ENCODE assay signal across 23 cellular contexts in the genomic region with DNA sequence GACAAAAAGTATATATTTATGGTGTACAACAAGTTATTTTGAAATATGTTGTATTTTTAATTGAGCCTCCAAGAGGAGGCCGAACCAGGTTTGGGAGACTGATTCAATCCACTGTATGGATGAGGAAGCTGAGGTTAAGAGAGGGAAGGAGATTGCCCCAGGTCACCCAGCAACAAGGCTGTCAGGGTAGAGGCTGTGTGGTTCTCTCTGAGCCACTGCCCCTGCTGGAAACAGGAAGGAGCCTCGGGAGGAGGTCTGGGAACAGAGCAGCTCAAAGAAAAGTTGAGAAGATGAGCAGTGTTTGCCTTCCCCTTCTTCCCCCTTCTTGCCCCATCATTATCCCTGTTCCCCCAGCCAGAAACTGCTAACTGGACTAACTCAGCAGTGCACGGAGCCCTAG. TPM values are rescaled to one million over a fixed set of nuclear protein-coding genes. Genes with fewer than 3 reads are reported as not detected.
A peak's percentile ranks its signal among the peaks of the same experiment; 100 is the strongest.
DNase-seq lines count a peak whose midpoint lies in the region; ATAC-seq and TF ChIP-seq lines count a peak whose summit lies in the region.
"Had no signal": no experiment of that assay in that cellular context is flagged by ENCODE, and none has a peak within 500 bp of the region (broad histone marks: within the 10 kb centered on the region; RNA-seq: fewer than 3 reads in every experiment).

No MANE protein-coding gene starts in this region.

- ATAC-seq in foreskin keratinocyte (no peak), GM21390 (IDR thresholded peaks at IDR 0.05; ENCODE audit: unreplicated experiment) (no peak)
- ATAC-seq: CD8-positive, alpha-beta T cell; K562; stimulated activated naive CD8-positive, alpha-beta T cell treated with anti-CD3 and anti-CD28 coated beads, Interleukin-15, Interleukin-2, amounts not matched to agents 100 U/mL and 50 U/mL, for 24 hours; T-cell had no signal

- POLR2A ChIA-PET in RWPE1 (lab: Yijun Ruan, JAX; ENCODE audit: low non-redundant PET): no interaction called here

- H3K4me3 Mint-ChIP-seq in nephron: no peak overlapping the region
- H3K4me3 Mint-ChIP-seq: activated CD4-positive, alpha-beta T cell treated with anti-CD3 and anti-CD28 coated beads, Interleukin-2, amount 10 ng/mL, durations not matched to agents 24 days and 14 days; brain; CD8-positive, alpha-beta T cell; T-cell had no signal

- H3K27me3 Mint-ChIP-seq in nephron (ENCODE audit: low read depth): peaks cover 6% of the 10 kb centered on the region
- H3K27me3 Mint-ChIP-seq: T-cell had no signal

- H3K9me3 Mint-ChIP-seq in nephron: no peaks in the 10 kb centered on the region
- H3K9me3 Mint-ChIP-seq: activated CD4-positive, alpha-beta T cell treated with anti-CD3 and anti-CD28 coated beads, Interleukin-2, amount 10 ng/mL, durations not matched to agents 24 days and 14 days; CD8-positive, alpha-beta T cell; T-cell had no signal

- H3K4me3 ChIP-seq in HL-60 (replicated peaks; ENCODE audit: insufficient read depth, low read length): no peak overlapping the region
- H3K4me3 ChIP-seq: heart right ventricle, K562, skin epidermis, thyroid gland had no signal

- peaks cover 51% of the 10 kb centered on the region for H3K4me1 Mint-ChIP-seq in nephron
- H3K4me1 Mint-ChIP-seq: activated CD4-positive, alpha-beta T cell treated with anti-CD3 and anti-CD28 coated beads, Interleukin-2, amount 10 ng/mL, durations not matched to agents 24 days and 14 days; T-cell had no signal

- no peak for TF ChIP-seq CTCF in HL-60 (IDR thresholded peaks at IDR 0.05; ENCODE audit: insufficient read depth, low read length)
- no peak for TF ChIP-seq CTCF in RWPE1 (conservative IDR thresholded peaks at IDR 0.05; ENCODE audit: low read depth)
- peak; percentile 1 for TF ChIP-seq CTCF in foreskin keratinocyte (conservative IDR thresholded peaks at IDR 0.05)
- TF ChIP-seq CTCF in nephron (IDR thresholded peaks at IDR 0.05; ENCODE audit: unreplicated experiment in 3 of 3): no peak

- H3K27ac ChIP-seq in HL-60 (replicated peaks) (no peak overlapping the region), RWPE1 (peak overlapping the region; percentile 49; the same call in 1 of the 2 replicates), foreskin keratinocyte (no peak overlapping the region)
- H3K27ac ChIP-seq: thyroid gland had no signal

- peak overlapping the region in 2 of 3 experiments; percentile 84 to 93 for H3K27ac Mint-ChIP-seq in nephron
- H3K27ac Mint-ChIP-seq: activated CD4-positive, alpha-beta T cell treated with anti-CD3 and anti-CD28 coated beads, Interleukin-2, amount 10 ng/mL, durations not matched to agents 24 days and 14 days; CD8-positive, alpha-beta T cell; progenitor cell of endocrine pancreas; T-cell had no signal

- H3K4me1 ChIP-seq in foreskin keratinocyte: peaks cover 12% of the 10 kb centered on the region
- H3K4me1 ChIP-seq: thyroid gland had no signal

- CTCF ChIA-PET in RWPE1 (lab: Yijun Ruan, JAX): interaction anchor here (1.0 kb wide), 1 partner anchor 55 kb away, joined by 3 read pairs; no protein-coding TSS in a partner anchor

- no peaks in the 10 kb centered on the region for H3K36me3 Mint-ChIP-seq in nephron (ENCODE audit: low read depth)
- H3K36me3 Mint-ChIP-seq: brain; CD8-positive, alpha-beta T cell; T-cell had no signal

- DNase-seq in HL-60 (ENCODE audit: low read depth in 1 of 2, low spot score in 1 of 2): peak; percentile 12 to 59
- DNase-seq in RWPE1 (ENCODE audit: low spot score): no peak
- DNase-seq in foreskin keratinocyte: no peak
- no peak for DNase-seq in activated CD4-positive, alpha-beta T cell treated with anti-CD3 and anti-CD28 coated beads for 1 hour
- DNase-seq in NCI-H2227 (lab: John Stamatoyannopoulos, UW; ENCODE audit: unreplicated experiment): no peak
- DNase-seq: activated CD4-positive, alpha-beta T cell treated with anti-CD3 and anti-CD28 coated beads, Interleukin-2, amount 10 ng/mL, durations not matched to agents 24 days and 14 days; activated effector memory CD4-positive, alpha-beta T cell treated with Interleukin-2 at 50 U/mL for 16 hours; CD8-positive, alpha-beta T cell; DMS79 treated with DMSO at 0.1 percent for 48 hours; NCI-H2029; NCI-H446 treated with DMSO at 0.1 percent for 48 hours; NK-92 treated with Interleukin-12 subunit alpha and Interleukin-12 subunit beta, amount 100 ng/mL, for 24 hours; stimulated activated CD4-positive, alpha-beta T cell treated with anti-CD3 and anti-CD28 coated beads, Interleukin-4, amount 100 ng/mL, for 1 hour; stimulated activated naive CD8-positive, alpha-beta T cell treated with anti-CD3 and anti-CD28 coated beads, Interleukin-15, Interleukin-2, amounts not matched to agents 100 U/mL and 50 U/mL, for 24 hours; T-cell; thyroid gland had no signal

- H3K27me3 ChIP-seq in HL-60 (ENCODE audit: insufficient read depth, poor library complexity, severe bottlenecking) (peaks cover under 1% of the 10 kb centered on the region), foreskin keratinocyte (no peaks in the 10 kb centered on the region)
- H3K27me3 ChIP-seq: thyroid gland had no signal

RNA-seq across cellular contexts. Expression of gene FAT2, which starts 6.6 kb away (rescaled TPM):
- 85.9 and 95.1 TPM in 2 replicates for total RNA-seq in foreskin keratinocyte
- 26.4 and 26.8 TPM in 2 replicates for polyA plus RNA-seq in foreskin keratinocyte
- total RNA-seq: activated CD4-positive, alpha-beta T cell treated with anti-CD3 and anti-CD28 coated beads, Interleukin-2, amount 10 ng/mL, durations not matched to agents 24 days and 14 days; CD8-positive, alpha-beta T cell; K562; T-cell had no signal
- polyA plus RNA-seq: K562 had no signal

Comparison
In these comparisons a context has a peak if more than half of its experiments do, and no peak if none do; other contexts are left out.
1. DNase-seq: peak in HL-60 (2 of 2); none in RWPE1 (single experiment), foreskin keratinocyte (0 of 2), activated CD4-positive, alpha-beta T cell treated with anti-CD3 and anti-CD28 coated beads for 1 hour (single experiment) and NCI-H2227 (single experiment).